In genomic region chr11:46826310-46827044, GRCh38 we compare ENCODE assay signal across 1 cellular context.
TF ChIP-seq lines count a peak whose summit lies in the region.

No MANE protein-coding gene starts in this region.

TF ChIP-seq in K562, 482 proteins besides CTCF, POLR2A, EP300 and RAD21 (continued from another document):
- TF ChIP-seq ERF (CRISPR knock-in tag; IDR thresholded peaks at IDR 0.05): 0 out of 2 replicates have a peak, but pooled peaks have one; percentile 16
- TF ChIP-seq TOE1 (IDR thresholded peaks at IDR 0.05; ENCODE audit: borderline replicate concordance): peak; percentile 25; the same call in 1 of the 2 replicates
- TF ChIP-seq TOE1 (CRISPR knock-in tag; IDR thresholded peaks at IDR 0.05; ENCODE audit: borderline replicate concordance, low read depth): no peak
- TF ChIP-seq BRCA1 (IDR thresholded peaks at IDR 0.05): no peak
- TF ChIP-seq BRCA1 (CRISPR knock-in tag; IDR thresholded peaks at IDR 0.05): no peak
- no peak for TF ChIP-seq CC2D1A (IDR thresholded peaks at IDR 0.05)
- TF ChIP-seq ATF1 (CRISPR knock-in tag; IDR thresholded peaks at IDR 0.05): no peak
- 0 out of 2 replicates have a peak, but pooled peaks have one; percentile 18 for TF ChIP-seq ATF1 (tag; IDR thresholded peaks at IDR 0.05)
- TF ChIP-seq ZFX (CRISPR knock-in tag; IDR thresholded peaks at IDR 0.05): 0 out of 2 replicates have a peak, but pooled peaks have one; percentile 22
